In the genomic region with DNA sequence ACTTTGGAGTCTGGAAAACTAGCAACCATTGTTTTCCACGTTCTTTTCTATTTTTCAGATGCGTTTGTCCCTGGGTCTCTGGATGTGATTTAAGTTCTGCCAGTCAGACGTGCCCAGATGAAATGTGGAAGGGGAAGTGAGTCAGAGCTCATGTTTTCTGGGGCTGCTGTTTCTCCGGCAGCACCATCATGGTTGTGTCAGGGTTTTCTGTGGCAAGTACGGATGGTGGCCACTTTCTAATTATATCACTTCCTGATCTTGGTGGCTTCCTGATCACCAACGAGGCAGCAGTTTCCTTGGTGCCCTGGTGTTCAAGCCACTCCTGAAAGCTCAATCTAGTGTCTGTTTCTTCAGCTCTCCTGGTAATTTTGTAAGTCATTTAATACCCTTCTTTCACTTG, we compare ENCODE assay signal across 8 cellular contexts. TPM values are rescaled to one million over a fixed set of nuclear protein-coding genes. Genes with fewer than 3 reads are reported as not detected.
A peak's percentile ranks its signal among the peaks of the same experiment; 100 is the strongest.
DNase-seq lines count a peak whose midpoint lies in the region; ATAC-seq and TF ChIP-seq lines count a peak whose summit lies in the region.

No MANE protein-coding gene starts in this region.

- no peaks in the 10 kb centered on the region for H3K4me1 ChIP-seq in testis

- no peak overlapping the region for H3K4me3 ChIP-seq in AG09309 (ENCODE audit: control insufficient read depth, low read depth, low read length)
- no peak overlapping the region for H3K4me3 ChIP-seq in testis

- no peaks in the 10 kb centered on the region for H3K36me3 ChIP-seq in testis (ENCODE audit: low read depth, missing control alignments)

- no peak for TF ChIP-seq POLR2A in testis (IDR thresholded peaks at IDR 0.05)

- no peaks in the 10 kb centered on the region for H3K9me3 ChIP-seq in testis

- ATAC-seq in GM18873 (IDR thresholded peaks at IDR 0.05; ENCODE audit: low FRiP score, unreplicated experiment) = peak; percentile 76
- ATAC-seq in HG03175 (IDR thresholded peaks at IDR 0.05; ENCODE audit: unreplicated experiment) = peak; percentile 74
- ATAC-seq in left ventricle myocardium superior = peak; percentile 77

- no peak for TF ChIP-seq CTCF in AG09309 (IDR thresholded peaks at IDR 0.05; ENCODE audit: control insufficient read depth, insufficient read depth, low read depth, low read length, missing control alignments)
- TF ChIP-seq CTCF in testis (IDR thresholded peaks at IDR 0.05) = no peak

- intact Hi-C loops in left ventricle myocardium superior (cut with micrococcal nuclease) = no loop called here
- intact Hi-C loops in testis (cut with DNase I; ENCODE audit: low total_unique reads) = no loop called here

- H3K27ac ChIP-seq in testis = peak overlapping the region in 1 of 2 donors; percentile 56

- H3K27me3 ChIP-seq in testis = no peaks in the 10 kb centered on the region

- 69 to 73% methylated on average over 6 of the region's 6 CpGs for WGBS in testis, 2 donors

- DNase-seq in AG09309 (ENCODE audit: low read depth) (peak; percentile 5), UCSD-AML1 (lab: John Stamatoyannopoulos, UW; ENCODE audit: unreplicated experiment) (peak; percentile 53), left ventricle myocardium superior (no peak), testis (peak; percentile 22), retina (no peak)
- no peak for DNase-seq in stimulated activated naive CD4-positive, alpha-beta T cell (lab: John Stamatoyannopoulos, UW)

RNA-seq across cellular contexts. Expression of a gene that starts 31.4 kb away (rescaled TPM):
- total RNA-seq in left ventricle myocardium superior (not detected), testis (10 to 100 TPM; 14.4 to 33.5 TPM)
- 24.3 TPM for polyA plus RNA-seq in testis (ENCODE audit: insufficient read depth, low read depth, low replicate concordance)

Comparison
In these comparisons a context has a peak if more than half of its experiments do, and no peak if none do; other contexts are left out.
1. DNase-seq: peak in AG09309 (single experiment), UCSD-AML1 (single experiment) and testis (single experiment); none in left ventricle myocardium superior (single experiment), retina (single experiment) and stimulated activated naive CD4-positive, alpha-beta T cell (0 of 6).
2. RNA of a gene that starts 31.4 kb away (total RNA-seq): 14.4 to 33.5 TPM in testis; not detected in left ventricle myocardium superior (single experiment); every median in the first group is over 10 times any median in the second.
3. Peak in every context shown above with its lines, with median percentiles within 50 percentile points of each other: ATAC-seq.